Comparison of ENCODE assay signal across 1 cellular context in genomic region chr2:70240599-70240998, GRCh38.
TF ChIP-seq lines count a peak whose summit lies in the region.

No MANE protein-coding gene starts in this region.

TF ChIP-seq in HepG2, 621 proteins besides CTCF, POLR2A, EP300 and RAD21:
- TF ChIP-seq PCBP2 (optimal IDR thresholded peaks at IDR 0.05; ENCODE audit: low read depth, low read length, poor library complexity, severe bottlenecking): no peak
- TF ChIP-seq TMF1 (CRISPR knock-in tag; IDR thresholded peaks at IDR 0.05; ENCODE audit: low read depth): no peak
- TF ChIP-seq MAFG (CRISPR knock-in tag; IDR thresholded peaks at IDR 0.05): no peak
- TF ChIP-seq AKNA (CRISPR knock-in tag; IDR thresholded peaks at IDR 0.05; ENCODE audit: borderline replicate concordance): no peak
- TF ChIP-seq SIX4 (CRISPR knock-in tag; IDR thresholded peaks at IDR 0.05): 0 out of 2 replicates have a peak, but pooled peaks have one; percentile 29
- no peak for TF ChIP-seq ZNF788 (CRISPR knock-in tag; IDR thresholded peaks at IDR 0.05; ENCODE audit: borderline replicate concordance)
- no peak for TF ChIP-seq ZSCAN30 (CRISPR knock-in tag; IDR thresholded peaks at IDR 0.05)
- peak; percentile 73; the same call in 1 of the 2 replicates for TF ChIP-seq ZNF460 (CRISPR knock-in tag; IDR thresholded peaks at IDR 0.05; ENCODE audit: borderline replicate concordance)
- no peak for TF ChIP-seq ZNF253 (CRISPR knock-in tag; IDR thresholded peaks at IDR 0.05; ENCODE audit: borderline replicate concordance)
- no peak for TF ChIP-seq FUBP1 (CRISPR knock-in tag; IDR thresholded peaks at IDR 0.05; ENCODE audit: borderline replicate concordance)
- no peak for TF ChIP-seq YEATS2 (CRISPR knock-in tag; IDR thresholded peaks at IDR 0.05; ENCODE audit: borderline replicate concordance)
- TF ChIP-seq ARID4A (CRISPR knock-in tag; IDR thresholded peaks at IDR 0.05; ENCODE audit: borderline replicate concordance): no peak
- 0 out of 2 replicates have a peak, but pooled peaks have one; percentile 21 for TF ChIP-seq ZMYM3 (CRISPR knock-in tag; IDR thresholded peaks at IDR 0.05)
